5 cellular contexts compared by ENCODE assay signal in the genomic region with DNA sequence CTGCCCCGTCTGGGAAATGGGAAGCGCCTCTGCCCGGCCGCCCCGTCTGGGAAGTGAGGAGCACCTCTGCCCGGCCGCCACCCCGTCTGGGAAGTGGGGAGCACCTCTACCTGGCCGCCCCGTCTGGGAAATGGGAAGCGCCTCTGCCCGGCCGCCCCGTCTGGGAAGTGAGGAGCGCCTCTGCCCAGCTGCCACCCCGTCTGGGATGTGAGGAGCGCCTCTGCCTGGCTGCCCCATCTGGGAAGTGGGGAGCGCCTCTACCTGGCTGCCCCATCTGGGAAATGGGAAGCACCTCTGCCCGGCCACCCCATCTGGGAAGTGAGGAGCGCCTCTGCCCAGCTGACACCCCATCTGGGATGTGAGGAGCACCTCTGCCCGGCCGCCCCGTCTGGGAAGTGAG. TPM values are rescaled to one million over a fixed set of nuclear protein-coding genes. Genes with fewer than 3 reads are reported as not detected.
DNase-seq lines count a peak whose midpoint lies in the region; ATAC-seq, FAIRE-seq and TF ChIP-seq lines count a peak whose summit lies in the region.
"Not testable (repeated sequence)": the region's sequence is repeated elsewhere in the genome, so short reads cannot be mapped to it uniquely, and the experiment has no call there.

No MANE protein-coding gene starts in this region.

- not testable (repeated sequence) for BruUV-seq in K562 (replicated peaks; lab: Mats Ljungman, UMichigan)

- H3K79me2 ChIP-seq in DND-41 (ENCODE audit: insufficient read depth, low read length); K562 (ENCODE audit: control insufficient read depth, insufficient read depth, low read length): not testable (repeated sequence)

- in situ Hi-C loops in K562 (cut with MboI) = not testable (repeated sequence)

- H3K27me3 ChIP-seq in BLaER1; BLaER1 treated with 17β-estradiol and CSF1 and Interleukin-3, amounts not matched to agents 10 nM and 100 nM; DND-41 (ENCODE audit: insufficient read depth, low read length, poor library complexity); K562 (ENCODE audit: control insufficient read depth in 2 of 2, insufficient read depth in 2 of 2, low read length in 2 of 2): not testable (repeated sequence)

- H3K4me2 ChIP-seq in BLaER1; BLaER1 treated with 17β-estradiol and CSF1 and Interleukin-3, amounts not matched to agents 10 nM and 100 nM; DND-41 (ENCODE audit: insufficient read depth, low read length); K562 (ENCODE audit: insufficient read depth, low read length): not testable (repeated sequence)

- not testable (repeated sequence) for H3K4me1 ChIP-seq in BLaER1; DND-41 (ENCODE audit: insufficient read depth, low read length); K562 (replicated peaks in 1 of 2; ENCODE audit: control insufficient read depth in 2 of 2, insufficient read depth in 2 of 2, low read length in 2 of 2); kidney (ENCODE audit: control insufficient read depth in 1 of 2, insufficient read depth in 1 of 2, low read depth in 1 of 2, low read length in 2 of 2)
- H3K4me1 ChIP-seq in BLaER1 treated with 17β-estradiol and CSF1 and Interleukin-3, amounts not matched to agents 10 nM and 100 nM = peaks cover 0 to 13% (median 0%) of the 10 kb centered on the region in 10 experiments; a peak in 8 of 20 replicates

- TF ChIP-seq CTCF in DND-41 (IDR thresholded peaks at IDR 0.05; ENCODE audit: borderline replicate concordance, extremely low read depth, low read length, poor library complexity, severe bottlenecking); K562 (IDR thresholded peaks at IDR 0.05 in 2 of 3, conservative IDR thresholded peaks at IDR 0.05 in 1 of 3; ENCODE audit: insufficient read depth in 2 of 3, low read depth in 1 of 3, low read length in 3 of 3); kidney (IDR thresholded peaks at IDR 0.05; ENCODE audit: borderline replicate concordance, extremely low read depth, insufficient read depth): not testable (repeated sequence)

- H3K4me3 ChIP-seq in BLaER1 = peak overlapping the region; percentile 33
- H3K4me3 ChIP-seq in BLaER1 treated with 17β-estradiol and CSF1 and Interleukin-3, amounts not matched to agents 10 nM and 100 nM = peak overlapping the region in 6 of 10 experiments; percentile 14 to 55 (median 32); a peak in 5 of 20 replicates
- not testable (repeated sequence) for H3K4me3 ChIP-seq in DND-41 (ENCODE audit: low read depth in 1 of 2, low read length in 2 of 2); K562; kidney (ENCODE audit: low read length in 2 of 2)

- POLR2A ChIA-PET in K562 (lab: Yijun Ruan, JAX) = not testable (repeated sequence)

- not testable (repeated sequence) for TF ChIP-seq EP300 in K562 (IDR thresholded peaks at IDR 0.05; ENCODE audit: low read length)

- DNase-seq in DND-41 (peak; percentile 24), kidney (peak; percentile 57)
- not testable (repeated sequence) for DNase-seq in K562 (ENCODE audit: extremely low read depth in 1 of 4, low spot score in 3 of 4)

- CTCF ChIA-PET in K562 (lab: Yijun Ruan, JAX; ENCODE audit: low intra/inter-chr PET ratio) = not testable (repeated sequence)

- WGBS in K562 (ENCODE audit: insufficient coverage, low coverage, missing lambda C conversion rate) = 95% methylated on average over 8 of the region's 23 CpGs

- TF ChIP-seq RAD21 in K562 (CRISPR knock-in tag; conservative IDR thresholded peaks at IDR 0.05 in 1 of 2, IDR thresholded peaks at IDR 0.05 in 1 of 2) = not testable (repeated sequence)

- not testable (repeated sequence) for TF ChIP-seq POLR2A in K562 (conservative IDR thresholded peaks at IDR 0.05)

- ATAC-seq in DND-41 (ENCODE audit: insufficient read depth, low read depth); K562: not testable (repeated sequence)

- H3K36me3 ChIP-seq in BLaER1 (peaks cover 73% of the 10 kb centered on the region), DND-41 (ENCODE audit: insufficient read depth, low read length) (peaks cover 66% of the 10 kb centered on the region), K562 (ENCODE audit: control insufficient read depth, insufficient read depth, low read length) (peaks cover 54% of the 10 kb centered on the region), kidney (ENCODE audit: control insufficient read depth in 1 of 2, insufficient read depth in 2 of 2, low read length in 2 of 2) (peaks cover 6 to 14% of the 10 kb centered on the region in 2 donors)
- peaks cover 65 to 97% (median 93%) of the 10 kb centered on the region in 11 experiments for H3K36me3 ChIP-seq in BLaER1 treated with 17β-estradiol and CSF1 and Interleukin-3, amounts not matched to agents 10 nM and 100 nM

- H3K9me3 ChIP-seq in BLaER1 (peaks cover 35% of the 10 kb centered on the region), DND-41 (ENCODE audit: insufficient read depth, low read length, severe bottlenecking) (peaks cover 12% of the 10 kb centered on the region)
- H3K9me3 ChIP-seq in BLaER1 treated with 17β-estradiol and CSF1 and Interleukin-3, amounts not matched to agents 10 nM and 100 nM (replicated peaks in 1 of 11) = peaks cover 35 to 48% (median 39%) of the 10 kb centered on the region in 11 experiments
- H3K9me3 ChIP-seq in K562 (replicated peaks; ENCODE audit: control insufficient read depth, insufficient read depth, low read depth, low read length); kidney (ENCODE audit: control insufficient read depth in 1 of 2, low read length in 2 of 2): not testable (repeated sequence)

- FAIRE-seq in K562 (lab: Jason Lieb, UNC); kidney (lab: Jason Lieb, UNC): not testable (repeated sequence)

- H3K27ac ChIP-seq in BLaER1; BLaER1 treated with 17β-estradiol and CSF1 and Interleukin-3, amounts not matched to agents 10 nM and 100 nM; DND-41 (ENCODE audit: low read length); K562 (ENCODE audit: extremely low read depth, low read depth, low read length); kidney (ENCODE audit: low read depth in 2 of 2, low read length in 2 of 2): not testable (repeated sequence)

- intact Hi-C loops in K562 (cut with micrococcal nuclease); kidney (cut with DNase I): not testable (repeated sequence)

- not testable (repeated sequence) for H3K9me1 ChIP-seq in K562 (ENCODE audit: control insufficient read depth, insufficient read depth, low read length)

- H4K20me1 ChIP-seq in BLaER1; DND-41 (ENCODE audit: insufficient read depth, low read length); K562 (replicated peaks; ENCODE audit: control insufficient read depth, insufficient read depth, low read length): not testable (repeated sequence)
- peaks cover 0 to 61% (median 0%) of the 10 kb centered on the region in 11 experiments; a peak in 5 of 22 replicates for H4K20me1 ChIP-seq in BLaER1 treated with 17β-estradiol and CSF1 and Interleukin-3, amounts not matched to agents 10 nM and 100 nM

- H3K9ac ChIP-seq in BLaER1; BLaER1 treated with 17β-estradiol and CSF1 and Interleukin-3, amounts not matched to agents 10 nM and 100 nM; DND-41 (ENCODE audit: low read depth, low read length); K562 (ENCODE audit: insufficient read depth in 1 of 2, low read depth in 2 of 2, low read length in 2 of 2); kidney (ENCODE audit: low read length in 2 of 2): not testable (repeated sequence)

- not testable (repeated sequence) for H2AFZ ChIP-seq in DND-41 (ENCODE audit: low read depth, low read length); K562 (ENCODE audit: low read depth, low read length)

RNA-seq across cellular contexts. Expression of gene RHOT1, which starts 36.8 kb away (rescaled TPM):
- total RNA-seq in K562 (2011; cell fraction: chromatin; rRNA removed; ENCODE audit: low replicate concordance) = 23.7 and 108 TPM in 2 replicates
- total RNA-seq in K562 (2011; cell fraction: nucleolus; rRNA removed) = 13.2 and 19.5 TPM in 2 replicates
- 39.4 and 61.3 TPM in 2 replicates for total RNA-seq in K562 (2011; cell fraction: nucleoplasm; rRNA removed)
- total RNA-seq in K562 (2014; rRNA removed) (25.1 and 33.3 TPM in 2 replicates), K562 (2014; rRNA removed; fragmentation: Illumina TruSeq; extraction: Trizol) (52.9 and 55.3 TPM in 2 replicates), K562 (2015; rRNA removed; fragmentation: Illumina TruSeq; extraction: Trizol) (39.9 and 50.5 TPM in 2 replicates), K562 (2021) (30.8 and 33.9 TPM in 2 replicates), kidney (25.6 TPM)
- polyA plus RNA-seq in K562 (2011; rRNA removed) (67.5 and 101 TPM in 2 replicates), K562 (2014; fragmentation: Illumina TruSeq; extraction: Trizol) (47.5 and 72.5 TPM in 2 replicates), K562 (2014; fragmentation: Nextera tagmentation; extraction: Ambion mirVana) (10 to 100 TPM; 23.0 to 30.5 TPM), K562 (2014; rRNA removed) (32.2 and 41.2 TPM in 2 replicates), kidney (ENCODE audit: insufficient read depth, low read depth, low replicate concordance) (30.4 TPM)
- 29.2 and 43.3 TPM in 2 replicates for polyA plus RNA-seq in K562 (2011; cell fraction: cytosol; rRNA removed)
- polyA plus RNA-seq in K562 (2011; cell fraction: nucleus; rRNA removed) = 22.7 and 29.3 TPM in 2 replicates
- 28.2 and 47.4 TPM in 2 replicates for polyA plus RNA-seq in K562 (2012)
- 85.8 and 104 TPM in 2 replicates for polyA minus RNA-seq in K562 (2011; rRNA and poly(A)+ RNA removed)
- polyA minus RNA-seq in K562 (2011; cell fraction: cytosol; rRNA and poly(A)+ RNA removed) = 20.7 and 44.3 TPM in 2 replicates
- polyA minus RNA-seq in K562 (2011; cell fraction: nucleus; rRNA and poly(A)+ RNA removed) = 29.1 and 38.3 TPM in 2 replicates
